8 cellular contexts compared by ENCODE assay signal in the genomic region with DNA sequence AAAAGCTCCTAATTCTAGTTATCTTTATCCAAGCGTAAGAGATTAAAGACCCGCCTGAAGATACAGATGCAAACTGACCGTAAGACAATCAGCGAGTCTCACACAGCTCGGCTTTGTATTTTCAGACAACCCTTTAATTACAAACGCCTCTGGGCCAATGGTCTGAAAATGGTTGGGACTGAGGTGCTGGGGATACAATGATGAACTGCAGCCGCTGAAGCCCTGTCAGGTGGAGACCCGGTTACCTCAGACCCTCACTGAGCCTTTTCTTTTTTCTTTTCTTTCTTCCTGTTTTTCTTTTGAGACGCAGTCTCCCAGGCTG. TPM values are rescaled to one million over a fixed set of nuclear protein-coding genes. Genes with fewer than 3 reads are reported as not detected.
DNase-seq lines count a peak whose midpoint lies in the region; ATAC-seq and TF ChIP-seq lines count a peak whose summit lies in the region.

No MANE protein-coding gene starts in this region.

- H3K27ac ChIP-seq in brain microvascular endothelial cell (peak overlapping the region; percentile 42), substantia nigra (ENCODE audit: low read depth, low read length, poor library complexity, severe bottlenecking) (peak overlapping the region; percentile 76)

- in situ Hi-C loops in brain microvascular endothelial cell (cut with HindIII; ENCODE audit: low pct_ligation_motif_present, low sequenced_read_pairs) = no loop called here

- ATAC-seq in GM21529 (IDR thresholded peaks at IDR 0.05; ENCODE audit: unreplicated experiment) (peak; percentile 2), HG03520 (IDR thresholded peaks at IDR 0.05; ENCODE audit: unreplicated experiment) (no peak)

- DNase-seq in DMS53 (lab: John Stamatoyannopoulos, UW) (peak; percentile 63), DMS53 treated with DMSO at 0.1 percent for 48 hours (lab: John Stamatoyannopoulos, UW; ENCODE audit: unreplicated experiment) (no peak), NB4 (ENCODE audit: low read depth) (peak; percentile 60), brain microvascular endothelial cell (no peak), kidney epithelial cell (ENCODE audit: low read depth) (no peak), substantia nigra (lab: John Stamatoyannopoulos, UW) (peak in 1 of 49 donors; percentile 59)

- TF ChIP-seq POLR2A in NB4 (IDR thresholded peaks at IDR 0.05; ENCODE audit: extremely low read depth, insufficient read length) = peak; percentile 6

- H3K4me3 ChIP-seq in NB4 (ENCODE audit: low read depth, low read length) (peak overlapping the region; percentile 87), brain microvascular endothelial cell (ENCODE audit: low read depth, low read length) (peak overlapping the region; percentile 85), kidney epithelial cell (ENCODE audit: low read depth, low read length) (peak overlapping the region; percentile 50)

- H3K36me3 ChIP-seq in brain microvascular endothelial cell (replicated peaks) = no peaks in the 10 kb centered on the region
- no peaks in the 10 kb centered on the region for H3K36me3 ChIP-seq in kidney epithelial cell (ENCODE audit: control insufficient read depth, insufficient read depth, low read length)

- no peak for TF ChIP-seq CTCF in NB4 (IDR thresholded peaks at IDR 0.05; ENCODE audit: low read depth, low read length)
- TF ChIP-seq CTCF in brain microvascular endothelial cell (IDR thresholded peaks at IDR 0.05; ENCODE audit: low read depth, low read length, missing control alignments) = no peak
- no peak for TF ChIP-seq CTCF in kidney epithelial cell (IDR thresholded peaks at IDR 0.05; ENCODE audit: insufficient read depth, low read length, poor library complexity, severe bottlenecking)

- H3K27me3 ChIP-seq in brain microvascular endothelial cell (replicated peaks) = no peaks in the 10 kb centered on the region
- no peaks in the 10 kb centered on the region for H3K27me3 ChIP-seq in kidney epithelial cell (ENCODE audit: control insufficient read depth, insufficient read depth, low read length)

RNA-seq across cellular contexts. Expression of a gene that starts 0.7 kb away (rescaled TPM):
- total RNA-seq in kidney epithelial cell = 19.6 and 21.8 TPM in 2 replicates

Comparison
In these comparisons a context has a peak if more than half of its experiments do, and no peak if none do; other contexts are left out.
1. DNase-seq: peak in DMS53 (single experiment) and NB4 (single experiment); none in DMS53 treated with DMSO at 0.1 percent for 48 hours (single experiment), brain microvascular endothelial cell (single experiment) and kidney epithelial cell (single experiment).
2. Peak in every context shown above with its lines, with median percentiles within 50 percentile points of each other: H3K4me3 ChIP-seq.